8 cellular contexts compared by ENCODE assay signal in the genomic region with DNA sequence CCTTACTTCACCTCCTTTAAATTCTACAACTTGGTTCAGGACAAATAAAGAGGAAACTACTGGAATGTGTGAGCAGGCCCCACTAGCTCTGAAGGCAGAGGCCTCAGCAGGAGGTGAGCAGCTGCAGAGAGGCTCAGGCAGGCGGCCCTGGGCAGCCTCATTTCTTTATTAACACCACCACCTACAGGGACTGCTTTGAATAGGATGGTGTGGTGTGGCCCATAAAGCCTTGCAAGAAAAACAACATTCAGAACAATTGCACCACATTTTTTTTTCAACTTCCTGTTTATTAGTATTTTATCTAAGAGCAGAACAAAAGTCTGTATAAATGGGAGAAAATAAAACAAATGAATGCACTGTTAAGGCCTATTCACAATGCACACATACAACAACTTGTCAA.
DNase-seq lines count a peak whose midpoint lies in the region; ATAC-seq and TF ChIP-seq lines count a peak whose summit lies in the region.
"Not testable (repeated sequence)": the region's sequence is repeated elsewhere in the genome, so short reads cannot be mapped to it uniquely, and the experiment has no call there.

No MANE protein-coding gene starts in this region.

- not testable (repeated sequence) for TF ChIP-seq POLR2A in heart left ventricle (IDR thresholded peaks at IDR 0.05)

- DNase-seq in AG04450 (ENCODE audit: low read depth, low spot score) (peak; percentile 16), HAP-1 (ENCODE audit: low spot score in 2 of 2) (peak; percentile 20 to 59), T-helper 17 cell (peak in 1 of 3 donors; percentile 16), mammary epithelial cell (peak; percentile 31), heart left ventricle (peak in 1 of 5 donors; percentile 24)

- not testable (repeated sequence) for H3K36me3 ChIP-seq in HAP-1 (replicated peaks); mammary epithelial cell (ENCODE audit: insufficient read depth, low read length); heart left ventricle; neutrophil

- not testable (repeated sequence) for TF ChIP-seq CTCF in AG04450 (IDR thresholded peaks at IDR 0.05; ENCODE audit: low read depth, low read length)
- TF ChIP-seq CTCF in mammary epithelial cell (conservative IDR thresholded peaks at IDR 0.05 in 1 of 2, IDR thresholded peaks at IDR 0.05 in 1 of 2; ENCODE audit: extremely low read depth in 1 of 2, insufficient read depth in 1 of 2, low read depth in 1 of 2, low read length in 2 of 2) (peak in 1 of 2 donors; percentile 17), heart left ventricle (IDR thresholded peaks at IDR 0.05) (peak in 10 of 12 donors; percentile 11 to 49 (median 32)), neutrophil (IDR thresholded peaks at IDR 0.05) (peak; percentile 46)

- H3K27me3 Mint-ChIP-seq in T-helper 17 cell: not testable (repeated sequence)

- not testable (repeated sequence) for H3K4me1 Mint-ChIP-seq in T-helper 17 cell

- not testable (repeated sequence) for H3K4me3 ChIP-seq in AG04450 (ENCODE audit: low read depth, low read length); HAP-1; mammary epithelial cell (replicated peaks in 1 of 3; ENCODE audit: insufficient read depth in 1 of 3, low read depth in 2 of 3, low read length in 3 of 3); heart left ventricle; neutrophil (ENCODE audit: low read depth in 1 of 2, low read length in 1 of 2)

- H3K4me2 ChIP-seq in mammary epithelial cell (ENCODE audit: insufficient read depth, low read depth, low read length): not testable (repeated sequence)

- H3K27ac ChIP-seq in AG04450 (ENCODE audit: low read depth, low read length); mammary epithelial cell (ENCODE audit: insufficient read depth, low read depth, low read length); heart left ventricle: not testable (repeated sequence)
- H3K27ac ChIP-seq in neutrophil: peak overlapping the region; percentile 91

- H3K27ac Mint-ChIP-seq in T-helper 17 cell: not testable (repeated sequence)

- in situ Hi-C loops in HAP-1 (cut with MboI; ENCODE audit: low sequenced_read_pairs); mammary epithelial cell (cut with MboI; ENCODE audit: low sequenced_read_pairs in 2 of 2): not testable (repeated sequence)

- H3K27me3 ChIP-seq in AG04450 (ENCODE audit: control insufficient read depth, insufficient read depth, low read length); HAP-1 (ENCODE audit: low read depth); mammary epithelial cell (ENCODE audit: insufficient read depth, low read length); heart left ventricle; neutrophil: not testable (repeated sequence)

- dilution Hi-C loops in mammary epithelial cell (cut with HindIII; ENCODE audit: low sequenced_read_pairs): not testable (repeated sequence)

- H3K4me3 Mint-ChIP-seq in T-helper 17 cell: not testable (repeated sequence)

- not testable (repeated sequence) for H2AFZ ChIP-seq in mammary epithelial cell (ENCODE audit: low read depth, low read length)

- CTCF ChIA-PET in AG04450 (lab: Charles Lee); mammary epithelial cell (lab: Charles Lee; ENCODE audit: low non-redundant PET): not testable (repeated sequence)

- ATAC-seq in GM18858 (IDR thresholded peaks at IDR 0.05; ENCODE audit: unreplicated experiment) (peak; percentile 73), HG03521 (IDR thresholded peaks at IDR 0.05; ENCODE audit: unreplicated experiment) (peak; percentile 66), T-helper 17 cell (peak; percentile 95), heart left ventricle (peak; percentile 94 to 97 (median 96))

- POLR2A ChIA-PET in AG04450 (lab: Yijun Ruan, JAX): not testable (repeated sequence)

- H3K36me3 Mint-ChIP-seq in T-helper 17 cell (ENCODE audit: low read depth): not testable (repeated sequence)

- H3K9ac ChIP-seq in mammary epithelial cell (ENCODE audit: insufficient read depth, low read length): not testable (repeated sequence)

- H3K4me1 ChIP-seq in HAP-1; mammary epithelial cell (ENCODE audit: insufficient read depth, low read length): not testable (repeated sequence)
- peaks cover 0 to 14% (median 0%) of the 10 kb centered on the region in 12 donors for H3K4me1 ChIP-seq in heart left ventricle
- peaks cover 11 to 13% of the 10 kb centered on the region in 2 experiments for H3K4me1 ChIP-seq in neutrophil (ENCODE audit: control insufficient read depth in 1 of 2, insufficient read depth in 1 of 2, low read depth in 1 of 2, low read length in 1 of 2)

- intact Hi-C loops in mammary epithelial cell (cut with micrococcal nuclease): not testable (repeated sequence)
- intact Hi-C loops in heart left ventricle (cut with DNase I): loop anchor here in 3 of 10 donors (10.0 kb wide), 1 partner anchor 340 kb away; no protein-coding TSS in a partner anchor

- not testable (repeated sequence) for BruUV-seq in mammary epithelial cell (replicated peaks; lab: Mats Ljungman, UMichigan)

- H4K20me1 ChIP-seq in mammary epithelial cell (ENCODE audit: insufficient read depth, low read length): not testable (repeated sequence)

- H3K79me2 ChIP-seq in mammary epithelial cell (ENCODE audit: insufficient read depth, low read length): peaks cover 63% of the 10 kb centered on the region

- not testable (repeated sequence) for H3K9me3 ChIP-seq in AG04450 (ENCODE audit: control insufficient read depth, insufficient read depth, low read length); HAP-1; T-helper 17 cell (ENCODE audit: control insufficient read depth, low read length, poor library complexity, severe bottlenecking); mammary epithelial cell (replicated peaks; ENCODE audit: insufficient read depth, low read length); heart left ventricle; neutrophil

- WGBS in mammary epithelial cell (ENCODE audit: low coverage, missing lambda C conversion rate): no CpG with 5 or more reads among the region's 1 CpG
- no CpG with 5 or more reads among the region's 1 CpG for WGBS in heart left ventricle, 4 donors
